In genomic region chr1:109248797-109249629, GRCh38 we compare ENCODE assay signal across 1 cellular context.
TF ChIP-seq lines count a peak whose summit lies in the region.

A gene with protein sequence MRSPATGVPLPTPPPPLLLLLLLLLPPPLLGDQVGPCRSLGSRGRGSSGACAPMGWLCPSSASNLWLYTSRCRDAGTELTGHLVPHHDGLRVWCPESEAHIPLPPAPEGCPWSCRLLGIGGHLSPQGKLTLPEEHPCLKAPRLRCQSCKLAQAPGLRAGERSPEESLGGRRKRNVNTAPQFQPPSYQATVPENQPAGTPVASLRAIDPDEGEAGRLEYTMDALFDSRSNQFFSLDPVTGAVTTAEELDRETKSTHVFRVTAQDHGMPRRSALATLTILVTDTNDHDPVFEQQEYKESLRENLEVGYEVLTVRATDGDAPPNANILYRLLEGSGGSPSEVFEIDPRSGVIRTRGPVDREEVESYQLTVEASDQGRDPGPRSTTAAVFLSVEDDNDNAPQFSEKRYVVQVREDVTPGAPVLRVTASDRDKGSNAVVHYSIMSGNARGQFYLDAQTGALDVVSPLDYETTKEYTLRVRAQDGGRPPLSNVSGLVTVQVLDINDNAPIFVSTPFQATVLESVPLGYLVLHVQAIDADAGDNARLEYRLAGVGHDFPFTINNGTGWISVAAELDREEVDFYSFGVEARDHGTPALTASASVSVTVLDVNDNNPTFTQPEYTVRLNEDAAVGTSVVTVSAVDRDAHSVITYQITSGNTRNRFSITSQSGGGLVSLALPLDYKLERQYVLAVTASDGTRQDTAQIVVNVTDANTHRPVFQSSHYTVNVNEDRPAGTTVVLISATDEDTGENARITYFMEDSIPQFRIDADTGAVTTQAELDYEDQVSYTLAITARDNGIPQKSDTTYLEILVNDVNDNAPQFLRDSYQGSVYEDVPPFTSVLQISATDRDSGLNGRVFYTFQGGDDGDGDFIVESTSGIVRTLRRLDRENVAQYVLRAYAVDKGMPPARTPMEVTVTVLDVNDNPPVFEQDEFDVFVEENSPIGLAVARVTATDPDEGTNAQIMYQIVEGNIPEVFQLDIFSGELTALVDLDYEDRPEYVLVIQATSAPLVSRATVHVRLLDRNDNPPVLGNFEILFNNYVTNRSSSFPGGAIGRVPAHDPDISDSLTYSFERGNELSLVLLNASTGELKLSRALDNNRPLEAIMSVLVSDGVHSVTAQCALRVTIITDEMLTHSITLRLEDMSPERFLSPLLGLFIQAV (N-terminal part only) (plus strand): TSS chr1:109249539. CDS start chr1:109250080, 541 bp downstream.

TF ChIP-seq in K562, 482 proteins besides CTCF, POLR2A, EP300 and RAD21 (continues in another document):
- TF ChIP-seq, protein P1, sequence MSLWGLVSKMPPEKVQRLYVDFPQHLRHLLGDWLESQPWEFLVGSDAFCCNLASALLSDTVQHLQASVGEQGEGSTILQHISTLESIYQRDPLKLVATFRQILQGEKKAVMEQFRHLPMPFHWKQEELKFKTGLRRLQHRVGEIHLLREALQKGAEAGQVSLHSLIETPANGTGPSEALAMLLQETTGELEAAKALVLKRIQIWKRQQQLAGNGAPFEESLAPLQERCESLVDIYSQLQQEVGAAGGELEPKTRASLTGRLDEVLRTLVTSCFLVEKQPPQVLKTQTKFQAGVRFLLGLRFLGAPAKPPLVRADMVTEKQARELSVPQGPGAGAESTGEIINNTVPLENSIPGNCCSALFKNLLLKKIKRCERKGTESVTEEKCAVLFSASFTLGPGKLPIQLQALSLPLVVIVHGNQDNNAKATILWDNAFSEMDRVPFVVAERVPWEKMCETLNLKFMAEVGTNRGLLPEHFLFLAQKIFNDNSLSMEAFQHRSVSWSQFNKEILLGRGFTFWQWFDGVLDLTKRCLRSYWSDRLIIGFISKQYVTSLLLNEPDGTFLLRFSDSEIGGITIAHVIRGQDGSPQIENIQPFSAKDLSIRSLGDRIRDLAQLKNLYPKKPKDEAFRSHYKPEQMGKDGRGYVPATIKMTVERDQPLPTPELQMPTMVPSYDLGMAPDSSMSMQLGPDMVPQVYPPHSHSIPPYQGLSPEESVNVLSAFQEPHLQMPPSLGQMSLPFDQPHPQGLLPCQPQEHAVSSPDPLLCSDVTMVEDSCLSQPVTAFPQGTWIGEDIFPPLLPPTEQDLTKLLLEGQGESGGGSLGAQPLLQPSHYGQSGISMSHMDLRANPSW (CRISPR knock-in tag; IDR thresholded peaks at IDR 0.05) = 0 out of 2 replicates have a peak, but pooled peaks have one; percentile 69
- TF ChIP-seq, protein P2, sequence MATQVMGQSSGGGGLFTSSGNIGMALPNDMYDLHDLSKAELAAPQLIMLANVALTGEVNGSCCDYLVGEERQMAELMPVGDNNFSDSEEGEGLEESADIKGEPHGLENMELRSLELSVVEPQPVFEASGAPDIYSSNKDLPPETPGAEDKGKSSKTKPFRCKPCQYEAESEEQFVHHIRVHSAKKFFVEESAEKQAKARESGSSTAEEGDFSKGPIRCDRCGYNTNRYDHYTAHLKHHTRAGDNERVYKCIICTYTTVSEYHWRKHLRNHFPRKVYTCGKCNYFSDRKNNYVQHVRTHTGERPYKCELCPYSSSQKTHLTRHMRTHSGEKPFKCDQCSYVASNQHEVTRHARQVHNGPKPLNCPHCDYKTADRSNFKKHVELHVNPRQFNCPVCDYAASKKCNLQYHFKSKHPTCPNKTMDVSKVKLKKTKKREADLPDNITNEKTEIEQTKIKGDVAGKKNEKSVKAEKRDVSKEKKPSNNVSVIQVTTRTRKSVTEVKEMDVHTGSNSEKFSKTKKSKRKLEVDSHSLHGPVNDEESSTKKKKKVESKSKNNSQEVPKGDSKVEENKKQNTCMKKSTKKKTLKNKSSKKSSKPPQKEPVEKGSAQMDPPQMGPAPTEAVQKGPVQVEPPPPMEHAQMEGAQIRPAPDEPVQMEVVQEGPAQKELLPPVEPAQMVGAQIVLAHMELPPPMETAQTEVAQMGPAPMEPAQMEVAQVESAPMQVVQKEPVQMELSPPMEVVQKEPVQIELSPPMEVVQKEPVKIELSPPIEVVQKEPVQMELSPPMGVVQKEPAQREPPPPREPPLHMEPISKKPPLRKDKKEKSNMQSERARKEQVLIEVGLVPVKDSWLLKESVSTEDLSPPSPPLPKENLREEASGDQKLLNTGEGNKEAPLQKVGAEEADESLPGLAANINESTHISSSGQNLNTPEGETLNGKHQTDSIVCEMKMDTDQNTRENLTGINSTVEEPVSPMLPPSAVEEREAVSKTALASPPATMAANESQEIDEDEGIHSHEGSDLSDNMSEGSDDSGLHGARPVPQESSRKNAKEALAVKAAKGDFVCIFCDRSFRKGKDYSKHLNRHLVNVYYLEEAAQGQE (CRISPR knock-in tag; IDR thresholded peaks at IDR 0.05; ENCODE audit: low read depth) = no peak
- TF ChIP-seq ZFP36 (IDR thresholded peaks at IDR 0.05; ENCODE audit: low read depth, low read length, partially characterized antibody) = peak; percentile 65
- TF ChIP-seq, protein P3, sequence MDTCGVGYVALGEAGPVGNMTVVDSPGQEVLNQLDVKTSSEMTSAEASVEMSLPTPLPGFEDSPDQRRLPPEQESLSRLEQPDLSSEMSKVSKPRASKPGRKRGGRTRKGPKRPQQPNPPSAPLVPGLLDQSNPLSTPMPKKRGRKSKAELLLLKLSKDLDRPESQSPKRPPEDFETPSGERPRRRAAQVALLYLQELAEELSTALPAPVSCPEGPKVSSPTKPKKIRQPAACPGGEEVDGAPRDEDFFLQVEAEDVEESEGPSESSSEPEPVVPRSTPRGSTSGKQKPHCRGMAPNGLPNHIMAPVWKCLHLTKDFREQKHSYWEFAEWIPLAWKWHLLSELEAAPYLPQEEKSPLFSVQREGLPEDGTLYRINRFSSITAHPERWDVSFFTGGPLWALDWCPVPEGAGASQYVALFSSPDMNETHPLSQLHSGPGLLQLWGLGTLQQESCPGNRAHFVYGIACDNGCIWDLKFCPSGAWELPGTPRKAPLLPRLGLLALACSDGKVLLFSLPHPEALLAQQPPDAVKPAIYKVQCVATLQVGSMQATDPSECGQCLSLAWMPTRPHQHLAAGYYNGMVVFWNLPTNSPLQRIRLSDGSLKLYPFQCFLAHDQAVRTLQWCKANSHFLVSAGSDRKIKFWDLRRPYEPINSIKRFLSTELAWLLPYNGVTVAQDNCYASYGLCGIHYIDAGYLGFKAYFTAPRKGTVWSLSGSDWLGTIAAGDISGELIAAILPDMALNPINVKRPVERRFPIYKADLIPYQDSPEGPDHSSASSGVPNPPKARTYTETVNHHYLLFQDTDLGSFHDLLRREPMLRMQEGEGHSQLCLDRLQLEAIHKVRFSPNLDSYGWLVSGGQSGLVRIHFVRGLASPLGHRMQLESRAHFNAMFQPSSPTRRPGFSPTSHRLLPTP (IDR thresholded peaks at IDR 0.05; ENCODE audit: borderline replicate concordance, extremely low read depth, insufficient read length) = no peak
- TF ChIP-seq YY1 (IDR thresholded peaks at IDR 0.05; ENCODE audit: borderline replicate concordance in 1 of 3, control insufficient read depth in 1 of 3, extremely low read depth in 1 of 3, insufficient read depth in 3 of 3, insufficient read length in 1 of 3, insufficient replicate concordance in 2 of 3, low read depth in 1 of 3, low read length in 2 of 3) = peak in 2 of 3 experiments; percentile 32 to 71
- TF ChIP-seq, protein P4, sequence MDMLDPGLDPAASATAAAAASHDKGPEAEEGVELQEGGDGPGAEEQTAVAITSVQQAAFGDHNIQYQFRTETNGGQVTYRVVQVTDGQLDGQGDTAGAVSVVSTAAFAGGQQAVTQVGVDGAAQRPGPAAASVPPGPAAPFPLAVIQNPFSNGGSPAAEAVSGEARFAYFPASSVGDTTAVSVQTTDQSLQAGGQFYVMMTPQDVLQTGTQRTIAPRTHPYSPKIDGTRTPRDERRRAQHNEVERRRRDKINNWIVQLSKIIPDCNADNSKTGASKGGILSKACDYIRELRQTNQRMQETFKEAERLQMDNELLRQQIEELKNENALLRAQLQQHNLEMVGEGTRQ (CRISPR knock-in tag; IDR thresholded peaks at IDR 0.05) = no peak
- TF ChIP-seq ZNF12 (CRISPR knock-in tag; IDR thresholded peaks at IDR 0.05) = no peak
- TF ChIP-seq ZNF217 (CRISPR knock-in tag; IDR thresholded peaks at IDR 0.05) = no peak
- no peak for TF ChIP-seq POLR3G (IDR thresholded peaks at IDR 0.05; ENCODE audit: extremely low read depth, insufficient read length, insufficient replicate concordance)
- TF ChIP-seq SNRNP70 (optimal IDR thresholded peaks at IDR 0.05; ENCODE audit: low read depth, low read length) = no peak
- TF ChIP-seq, protein P5, sequence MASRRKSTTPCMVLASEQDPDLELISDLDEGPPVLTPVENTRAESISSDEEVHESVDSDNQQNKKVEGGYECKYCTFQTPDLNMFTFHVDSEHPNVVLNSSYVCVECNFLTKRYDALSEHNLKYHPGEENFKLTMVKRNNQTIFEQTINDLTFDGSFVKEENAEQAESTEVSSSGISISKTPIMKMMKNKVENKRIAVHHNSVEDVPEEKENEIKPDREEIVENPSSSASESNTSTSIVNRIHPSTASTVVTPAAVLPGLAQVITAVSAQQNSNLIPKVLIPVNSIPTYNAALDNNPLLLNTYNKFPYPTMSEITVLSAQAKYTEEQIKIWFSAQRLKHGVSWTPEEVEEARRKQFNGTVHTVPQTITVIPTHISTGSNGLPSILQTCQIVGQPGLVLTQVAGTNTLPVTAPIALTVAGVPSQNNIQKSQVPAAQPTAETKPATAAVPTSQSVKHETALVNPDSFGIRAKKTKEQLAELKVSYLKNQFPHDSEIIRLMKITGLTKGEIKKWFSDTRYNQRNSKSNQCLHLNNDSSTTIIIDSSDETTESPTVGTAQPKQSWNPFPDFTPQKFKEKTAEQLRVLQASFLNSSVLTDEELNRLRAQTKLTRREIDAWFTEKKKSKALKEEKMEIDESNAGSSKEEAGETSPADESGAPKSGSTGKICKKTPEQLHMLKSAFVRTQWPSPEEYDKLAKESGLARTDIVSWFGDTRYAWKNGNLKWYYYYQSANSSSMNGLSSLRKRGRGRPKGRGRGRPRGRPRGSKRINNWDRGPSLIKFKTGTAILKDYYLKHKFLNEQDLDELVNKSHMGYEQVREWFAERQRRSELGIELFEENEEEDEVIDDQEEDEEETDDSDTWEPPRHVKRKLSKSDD (conservative IDR thresholded peaks at IDR 0.05; ENCODE audit: low read length) = no peak
- TF ChIP-seq E2F3 (CRISPR knock-in tag; IDR thresholded peaks at IDR 0.05) = peak; percentile 8; the same call in 1 of the 2 replicates
- TF ChIP-seq TEAD1 (CRISPR knock-in tag; IDR thresholded peaks at IDR 0.05) = 0 out of 4 replicates have a peak, but pooled peaks of 1 of the 2 experiments have one; percentile 58
- TF ChIP-seq FOXA3 (CRISPR knock-in tag; conservative IDR thresholded peaks at IDR 0.05 in 1 of 2, IDR thresholded peaks at IDR 0.05 in 1 of 2) = 0 out of 4 replicates have a peak, but pooled peaks of 1 of the 2 experiments have one; percentile 15
- TF ChIP-seq, protein P6, sequence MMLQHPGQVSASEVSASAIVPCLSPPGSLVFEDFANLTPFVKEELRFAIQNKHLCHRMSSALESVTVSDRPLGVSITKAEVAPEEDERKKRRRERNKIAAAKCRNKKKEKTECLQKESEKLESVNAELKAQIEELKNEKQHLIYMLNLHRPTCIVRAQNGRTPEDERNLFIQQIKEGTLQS (IDR thresholded peaks at IDR 0.05) = peak; percentile 54
- TF ChIP-seq, protein P6 (CRISPR knock-in tag; conservative IDR thresholded peaks at IDR 0.05) = peak; percentile 71
- peak; percentile 39 for TF ChIP-seq TAF1 (IDR thresholded peaks at IDR 0.05; ENCODE audit: control insufficient read depth, extremely low read depth, insufficient read depth, low read length, severe bottlenecking)
- TF ChIP-seq, protein P7, sequence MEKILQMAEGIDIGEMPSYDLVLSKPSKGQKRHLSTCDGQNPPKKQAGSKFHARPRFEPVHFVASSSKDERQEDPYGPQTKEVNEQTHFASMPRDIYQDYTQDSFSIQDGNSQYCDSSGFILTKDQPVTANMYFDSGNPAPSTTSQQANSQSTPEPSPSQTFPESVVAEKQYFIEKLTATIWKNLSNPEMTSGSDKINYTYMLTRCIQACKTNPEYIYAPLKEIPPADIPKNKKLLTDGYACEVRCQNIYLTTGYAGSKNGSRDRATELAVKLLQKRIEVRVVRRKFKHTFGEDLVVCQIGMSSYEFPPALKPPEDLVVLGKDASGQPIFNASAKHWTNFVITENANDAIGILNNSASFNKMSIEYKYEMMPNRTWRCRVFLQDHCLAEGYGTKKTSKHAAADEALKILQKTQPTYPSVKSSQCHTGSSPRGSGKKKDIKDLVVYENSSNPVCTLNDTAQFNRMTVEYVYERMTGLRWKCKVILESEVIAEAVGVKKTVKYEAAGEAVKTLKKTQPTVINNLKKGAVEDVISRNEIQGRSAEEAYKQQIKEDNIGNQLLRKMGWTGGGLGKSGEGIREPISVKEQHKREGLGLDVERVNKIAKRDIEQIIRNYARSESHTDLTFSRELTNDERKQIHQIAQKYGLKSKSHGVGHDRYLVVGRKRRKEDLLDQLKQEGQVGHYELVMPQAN (IDR thresholded peaks at IDR 0.05; ENCODE audit: borderline replicate concordance) = peak; percentile 84
- TF ChIP-seq MTA3 (IDR thresholded peaks at IDR 0.05; ENCODE audit: borderline replicate concordance) = peak; percentile 60; the same call in 1 of the 2 replicates
- TF ChIP-seq SMAD4 (CRISPR knock-in tag; conservative IDR thresholded peaks at IDR 0.05) = no peak
- no peak for TF ChIP-seq KLF13 (tag; IDR thresholded peaks at IDR 0.05; ENCODE audit: borderline replicate concordance, low read depth)
- TF ChIP-seq, protein P8, sequence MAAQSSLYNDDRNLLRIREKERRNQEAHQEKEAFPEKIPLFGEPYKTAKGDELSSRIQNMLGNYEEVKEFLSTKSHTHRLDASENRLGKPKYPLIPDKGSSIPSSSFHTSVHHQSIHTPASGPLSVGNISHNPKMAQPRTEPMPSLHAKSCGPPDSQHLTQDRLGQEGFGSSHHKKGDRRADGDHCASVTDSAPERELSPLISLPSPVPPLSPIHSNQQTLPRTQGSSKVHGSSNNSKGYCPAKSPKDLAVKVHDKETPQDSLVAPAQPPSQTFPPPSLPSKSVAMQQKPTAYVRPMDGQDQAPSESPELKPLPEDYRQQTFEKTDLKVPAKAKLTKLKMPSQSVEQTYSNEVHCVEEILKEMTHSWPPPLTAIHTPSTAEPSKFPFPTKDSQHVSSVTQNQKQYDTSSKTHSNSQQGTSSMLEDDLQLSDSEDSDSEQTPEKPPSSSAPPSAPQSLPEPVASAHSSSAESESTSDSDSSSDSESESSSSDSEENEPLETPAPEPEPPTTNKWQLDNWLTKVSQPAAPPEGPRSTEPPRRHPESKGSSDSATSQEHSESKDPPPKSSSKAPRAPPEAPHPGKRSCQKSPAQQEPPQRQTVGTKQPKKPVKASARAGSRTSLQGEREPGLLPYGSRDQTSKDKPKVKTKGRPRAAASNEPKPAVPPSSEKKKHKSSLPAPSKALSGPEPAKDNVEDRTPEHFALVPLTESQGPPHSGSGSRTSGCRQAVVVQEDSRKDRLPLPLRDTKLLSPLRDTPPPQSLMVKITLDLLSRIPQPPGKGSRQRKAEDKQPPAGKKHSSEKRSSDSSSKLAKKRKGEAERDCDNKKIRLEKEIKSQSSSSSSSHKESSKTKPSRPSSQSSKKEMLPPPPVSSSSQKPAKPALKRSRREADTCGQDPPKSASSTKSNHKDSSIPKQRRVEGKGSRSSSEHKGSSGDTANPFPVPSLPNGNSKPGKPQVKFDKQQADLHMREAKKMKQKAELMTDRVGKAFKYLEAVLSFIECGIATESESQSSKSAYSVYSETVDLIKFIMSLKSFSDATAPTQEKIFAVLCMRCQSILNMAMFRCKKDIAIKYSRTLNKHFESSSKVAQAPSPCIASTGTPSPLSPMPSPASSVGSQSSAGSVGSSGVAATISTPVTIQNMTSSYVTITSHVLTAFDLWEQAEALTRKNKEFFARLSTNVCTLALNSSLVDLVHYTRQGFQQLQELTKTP (IDR thresholded peaks at IDR 0.05; ENCODE audit: low read depth in 1 of 2, partially characterized antibody in 2 of 2) = no peak
- TF ChIP-seq ATF7 (IDR thresholded peaks at IDR 0.05) = 0 out of 2 replicates have a peak, but pooled peaks have one; percentile 31
- no peak for TF ChIP-seq POLR3A (IDR thresholded peaks at IDR 0.05; ENCODE audit: borderline replicate concordance, extremely low read depth, insufficient read depth, insufficient read length)
- TF ChIP-seq ZNF3 (CRISPR knock-in tag; IDR thresholded peaks at IDR 0.05) = no peak
